Comparison of ENCODE assay signal across 8 cellular contexts in the genomic region with DNA sequence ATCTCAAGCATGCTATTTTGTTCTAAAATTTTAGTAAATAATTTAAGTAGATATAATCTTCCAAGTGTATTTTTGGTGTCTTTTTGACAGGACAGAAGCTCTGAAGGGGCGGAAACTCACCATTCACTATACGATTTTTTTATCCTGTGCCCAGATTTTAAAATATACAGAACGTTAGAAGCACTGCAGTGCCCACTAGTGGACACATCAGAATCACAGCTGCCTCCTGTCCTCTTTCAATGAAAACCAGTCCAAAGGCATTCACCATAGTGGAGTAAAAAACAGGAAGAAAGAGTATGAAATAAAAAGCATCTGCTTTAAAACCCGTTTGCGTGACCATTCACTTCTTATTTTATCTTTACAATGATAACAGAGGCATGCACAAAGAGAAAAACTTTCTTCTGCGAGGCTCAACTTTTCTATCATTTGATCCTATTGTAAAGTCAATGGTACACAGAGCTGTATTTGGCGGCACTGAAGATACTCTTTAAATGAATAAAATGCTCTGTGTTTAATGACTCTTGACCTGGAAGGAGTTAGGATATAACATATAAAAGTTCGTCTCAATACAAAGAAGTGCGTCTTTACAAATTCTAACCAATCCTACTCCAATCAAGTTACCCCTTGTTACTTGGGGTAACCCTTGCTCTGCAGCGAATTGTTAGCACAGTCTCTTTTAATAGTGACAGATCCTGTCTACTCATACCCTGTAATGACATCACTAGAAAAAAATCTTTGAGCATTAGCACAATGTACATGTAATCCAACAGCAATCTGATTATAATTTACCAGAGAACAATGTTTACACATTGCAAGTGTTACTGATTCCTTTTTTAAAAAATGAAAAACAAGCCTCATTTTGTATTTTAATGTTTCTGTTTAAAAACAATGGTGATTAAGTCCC.
A peak's percentile ranks its signal among the peaks of the same experiment; 100 is the strongest.
DNase-seq lines count a peak whose midpoint lies in the region; ATAC-seq and TF ChIP-seq lines count a peak whose summit lies in the region.

No MANE protein-coding gene starts in this region.

- TF ChIP-seq CTCF in GM12864 (IDR thresholded peaks at IDR 0.05; ENCODE audit: low read depth, low read length, missing control alignments) (peak; percentile 83), RWPE1 (conservative IDR thresholded peaks at IDR 0.05; ENCODE audit: low read depth) (peak; percentile 89)

- DNase-seq in ACHN (peak; percentile 66), GM12864 (ENCODE audit: low read depth) (peak; percentile 21), Kasumi-1 (lab: John Stamatoyannopoulos, UW) (peak; percentile 75 to 85), RWPE1 (ENCODE audit: low spot score) (peak; percentile 60), cerebellar cortex (ENCODE audit: low spot score) (peak; percentile 43), left colon (peak; percentile 35 to 73)
- peak; percentile 60 for DNase-seq in stimulated activated CD8-positive, alpha-beta memory T cell treated with anti-CD3 and anti-CD28 coated beads, Interleukin-4, amount 100 ng/mL, for 48 hours

- no peak overlapping the region for H3K4me3 ChIP-seq in GM12864 (ENCODE audit: low read depth, low read length)

- intact Hi-C loops in left colon (cut with DNase I, micrococcal nuclease) = no loop called here

- in situ Hi-C loops in ACHN (cut with HindIII; ENCODE audit: low pct_ligation_motif_present, low pct_unique_long_range_greater_than_20kb, low sequenced_read_pairs) = no loop called here

- ATAC-seq in left colon (peak; percentile 71), GM18502 (IDR thresholded peaks at IDR 0.05; ENCODE audit: poor library complexity, unreplicated experiment) (no peak)

- CTCF ChIA-PET in RWPE1 (lab: Yijun Ruan, JAX) = interaction anchor here (0.6 to 1.5 kb wide), 12 partner anchors 11 to 696 kb away, joined by 3 to 8 read pairs (median 4); no protein-coding TSS in a partner anchor

- no peak overlapping the region for H3K27ac ChIP-seq in RWPE1

- POLR2A ChIA-PET in RWPE1 (lab: Yijun Ruan, JAX; ENCODE audit: low non-redundant PET) = no interaction called here

Comparison
In these comparisons a context has a peak if more than half of its experiments do, and no peak if none do; other contexts are left out.
1. DNase-seq: peak in every context shown above with its lines; median percentile 80 in Kasumi-1; 66 in ACHN; 60 in RWPE1; 60 in stimulated activated CD8-positive, alpha-beta memory T cell treated with anti-CD3 and anti-CD28 coated beads, Interleukin-4, amount 100 ng/mL, for 48 hours; 54 in left colon; 43 in cerebellar cortex; 21 in GM12864.